In genomic region chr14:64605926-64606685, GRCh38 we compare ENCODE assay signal across 15 cellular contexts. TPM values are rescaled to one million over a fixed set of nuclear protein-coding genes. Genes with fewer than 3 reads are reported as not detected.
"Had no signal": no experiment of that assay in that cellular context is flagged by ENCODE, and none has a peak within 500 bp of the region (broad histone marks: within the 10 kb centered on the region; RNA-seq: fewer than 3 reads in every experiment).

No MANE protein-coding gene starts in this region.

- H3K9me3 Mint-ChIP-seq: activated naive CD4-positive, alpha-beta T cell treated with anti-CD3 and anti-CD28 coated beads for 36 hours; activated T-helper 17 cell treated with anti-CD3 and anti-CD28 coated beads, Interleukin-2, amount 50 U/mL, for 72 hours had no signal

- H3K4me1 Mint-ChIP-seq: activated T-helper 17 cell treated with anti-CD3 and anti-CD28 coated beads, Interleukin-2, amount 50 U/mL, for 72 hours; naive thymus-derived CD4-positive, alpha-beta T cell had no signal

- H3K4me3 Mint-ChIP-seq: activated naive CD4-positive, alpha-beta T cell treated with anti-CD3 and anti-CD28 coated beads for 36 hours; activated T-helper 17 cell treated with anti-CD3 and anti-CD28 coated beads, Interleukin-2, amount 50 U/mL, for 72 hours; naive thymus-derived CD4-positive, alpha-beta T cell had no signal

- H3K27ac ChIP-seq: body of pancreas, tibial artery had no signal

- H3K9me3 ChIP-seq: body of pancreas, tibial artery had no signal

- H3K36me3 ChIP-seq: tibial artery had no signal

- H3K36me3 Mint-ChIP-seq: naive thymus-derived CD4-positive, alpha-beta T cell had no signal

- H3K27me3 ChIP-seq: body of pancreas, tibial artery had no signal

- ATAC-seq: activated T-helper 17 cell treated with anti-CD3 and anti-CD28 coated beads, Interleukin-2, amount 50 U/mL, for 72 hours; body of pancreas; left colon; naive thymus-derived CD4-positive, alpha-beta T cell; right cardiac atrium had no signal

- H3K27ac Mint-ChIP-seq: activated naive CD4-positive, alpha-beta T cell treated with anti-CD3 and anti-CD28 coated beads for 36 hours; activated T-helper 17 cell treated with anti-CD3 and anti-CD28 coated beads, Interleukin-2, amount 50 U/mL, for 72 hours; progenitor cell of endocrine pancreas had no signal

- DNase-seq: activated CD4-positive, alpha-beta T cell treated with anti-CD3 and anti-CD28 coated beads, Interleukin-2, amount 50 U/mL, for 1 hour; activated CD4-positive, CD25-positive, alpha-beta regulatory T cell; activated naive CD4-positive, alpha-beta T cell treated with anti-CD3 and anti-CD28 coated beads for 36 hours; activated T-cell treated with anti-CD3 and anti-CD28 coated beads for 4 hours; body of pancreas; cerebellar nuclear complex; left colon; naive thymus-derived CD4-positive, alpha-beta T cell; right cardiac atrium; small intestine; tibial artery had no signal

- H3K4me3 ChIP-seq: body of pancreas, lung, tibial artery had no signal

RNA-seq across cellular contexts. Expression of gene PPP1R36, which starts 56.3 kb away (rescaled TPM):
- total RNA-seq: activated naive CD4-positive, alpha-beta T cell treated with anti-CD3 and anti-CD28 coated beads for 36 hours; activated T-helper 17 cell treated with anti-CD3 and anti-CD28 coated beads, Interleukin-2, amount 50 U/mL, for 72 hours; glomerular endothelial cell had no signal
